ENCODE assay signal across 2 cellular contexts in the genomic region with DNA sequence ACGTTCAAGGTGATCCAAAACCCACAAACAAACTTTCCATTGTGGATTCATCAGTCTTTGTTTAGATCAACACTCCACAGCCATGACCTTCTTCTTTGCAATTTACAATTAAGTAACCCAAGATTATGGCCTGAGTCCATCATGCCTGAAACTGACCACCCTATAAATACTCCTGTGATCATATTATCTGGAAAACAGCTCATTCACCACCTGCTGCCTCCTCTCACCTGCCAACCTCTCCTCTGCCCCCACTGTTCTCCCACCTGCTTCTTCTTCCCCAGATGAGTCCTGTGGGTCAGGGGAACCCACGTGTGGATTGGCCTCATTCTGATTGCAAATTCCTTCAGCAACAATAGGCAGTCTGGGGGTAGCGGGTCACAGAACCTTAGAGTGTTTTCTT.
TF ChIP-seq lines count a peak whose summit lies in the region.

No MANE protein-coding gene starts in this region.

TF ChIP-seq in SK-N-SH treated with all-trans-retinoic acid at 6 μM for 48 hours, 23 proteins besides CTCF, POLR2A, EP300 and RAD21 (continued from another document):
- TF ChIP-seq, protein P1, sequence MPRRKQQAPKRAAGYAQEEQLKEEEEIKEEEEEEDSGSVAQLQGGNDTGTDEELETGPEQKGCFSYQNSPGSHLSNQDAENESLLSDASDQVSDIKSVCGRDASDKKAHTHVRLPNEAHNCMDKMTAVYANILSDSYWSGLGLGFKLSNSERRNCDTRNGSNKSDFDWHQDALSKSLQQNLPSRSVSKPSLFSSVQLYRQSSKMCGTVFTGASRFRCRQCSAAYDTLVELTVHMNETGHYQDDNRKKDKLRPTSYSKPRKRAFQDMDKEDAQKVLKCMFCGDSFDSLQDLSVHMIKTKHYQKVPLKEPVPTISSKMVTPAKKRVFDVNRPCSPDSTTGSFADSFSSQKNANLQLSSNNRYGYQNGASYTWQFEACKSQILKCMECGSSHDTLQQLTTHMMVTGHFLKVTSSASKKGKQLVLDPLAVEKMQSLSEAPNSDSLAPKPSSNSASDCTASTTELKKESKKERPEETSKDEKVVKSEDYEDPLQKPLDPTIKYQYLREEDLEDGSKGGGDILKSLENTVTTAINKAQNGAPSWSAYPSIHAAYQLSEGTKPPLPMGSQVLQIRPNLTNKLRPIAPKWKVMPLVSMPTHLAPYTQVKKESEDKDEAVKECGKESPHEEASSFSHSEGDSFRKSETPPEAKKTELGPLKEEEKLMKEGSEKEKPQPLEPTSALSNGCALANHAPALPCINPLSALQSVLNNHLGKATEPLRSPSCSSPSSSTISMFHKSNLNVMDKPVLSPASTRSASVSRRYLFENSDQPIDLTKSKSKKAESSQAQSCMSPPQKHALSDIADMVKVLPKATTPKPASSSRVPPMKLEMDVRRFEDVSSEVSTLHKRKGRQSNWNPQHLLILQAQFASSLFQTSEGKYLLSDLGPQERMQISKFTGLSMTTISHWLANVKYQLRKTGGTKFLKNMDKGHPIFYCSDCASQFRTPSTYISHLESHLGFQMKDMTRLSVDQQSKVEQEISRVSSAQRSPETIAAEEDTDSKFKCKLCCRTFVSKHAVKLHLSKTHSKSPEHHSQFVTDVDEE (CRISPR knock-in tag; IDR thresholded peaks at IDR 0.05): no peak
- TF ChIP-seq RARB (CRISPR knock-in tag; IDR thresholded peaks at IDR 0.05): no peak
- TF ChIP-seq, protein P2, sequence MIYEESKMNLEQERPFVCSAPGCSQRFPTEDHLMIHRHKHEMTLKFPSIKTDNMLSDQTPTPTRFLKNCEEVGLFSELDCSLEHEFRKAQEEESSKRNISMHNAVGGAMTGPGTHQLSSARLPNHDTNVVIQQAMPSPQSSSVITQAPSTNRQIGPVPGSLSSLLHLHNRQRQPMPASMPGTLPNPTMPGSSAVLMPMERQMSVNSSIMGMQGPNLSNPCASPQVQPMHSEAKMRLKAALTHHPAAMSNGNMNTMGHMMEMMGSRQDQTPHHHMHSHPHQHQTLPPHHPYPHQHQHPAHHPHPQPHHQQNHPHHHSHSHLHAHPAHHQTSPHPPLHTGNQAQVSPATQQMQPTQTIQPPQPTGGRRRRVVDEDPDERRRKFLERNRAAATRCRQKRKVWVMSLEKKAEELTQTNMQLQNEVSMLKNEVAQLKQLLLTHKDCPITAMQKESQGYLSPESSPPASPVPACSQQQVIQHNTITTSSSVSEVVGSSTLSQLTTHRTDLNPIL (CRISPR knock-in tag; IDR thresholded peaks at IDR 0.05; ENCODE audit: low read depth): no peak
- TF ChIP-seq TOX (CRISPR knock-in tag; IDR thresholded peaks at IDR 0.05; ENCODE audit: borderline replicate concordance): no peak
- TF ChIP-seq GLIS3 (CRISPR knock-in tag; IDR thresholded peaks at IDR 0.05): no peak
- no peak for TF ChIP-seq SNAI2 (CRISPR knock-in tag; IDR thresholded peaks at IDR 0.05)
- no peak for TF ChIP-seq PPARA (CRISPR knock-in tag; IDR thresholded peaks at IDR 0.05; ENCODE audit: borderline replicate concordance)
- no peak for TF ChIP-seq BACH2 (CRISPR knock-in tag; IDR thresholded peaks at IDR 0.05; ENCODE audit: borderline replicate concordance)
- TF ChIP-seq ZNF8 (CRISPR knock-in tag; IDR thresholded peaks at IDR 0.05): no peak

TF ChIP-seq in SK-N-SH, 30 proteins besides CTCF, POLR2A, EP300 and RAD21 (continued from another document):
- TF ChIP-seq, protein P3, sequence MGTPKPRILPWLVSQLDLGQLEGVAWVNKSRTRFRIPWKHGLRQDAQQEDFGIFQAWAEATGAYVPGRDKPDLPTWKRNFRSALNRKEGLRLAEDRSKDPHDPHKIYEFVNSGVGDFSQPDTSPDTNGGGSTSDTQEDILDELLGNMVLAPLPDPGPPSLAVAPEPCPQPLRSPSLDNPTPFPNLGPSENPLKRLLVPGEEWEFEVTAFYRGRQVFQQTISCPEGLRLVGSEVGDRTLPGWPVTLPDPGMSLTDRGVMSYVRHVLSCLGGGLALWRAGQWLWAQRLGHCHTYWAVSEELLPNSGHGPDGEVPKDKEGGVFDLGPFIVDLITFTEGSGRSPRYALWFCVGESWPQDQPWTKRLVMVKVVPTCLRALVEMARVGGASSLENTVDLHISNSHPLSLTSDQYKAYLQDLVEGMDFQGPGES (IDR thresholded peaks at IDR 0.05; ENCODE audit: low read depth, low read length): no peak
- TF ChIP-seq REST (IDR thresholded peaks at IDR 0.05; ENCODE audit: low read depth, low read length) (no peak), GABPA (IDR thresholded peaks at IDR 0.05; ENCODE audit: low read depth) (no peak), ELF1 (IDR thresholded peaks at IDR 0.05) (no peak), TCF12 (IDR thresholded peaks at IDR 0.05) (no peak)
